11 cellular contexts compared by ENCODE assay signal in the genomic region with DNA sequence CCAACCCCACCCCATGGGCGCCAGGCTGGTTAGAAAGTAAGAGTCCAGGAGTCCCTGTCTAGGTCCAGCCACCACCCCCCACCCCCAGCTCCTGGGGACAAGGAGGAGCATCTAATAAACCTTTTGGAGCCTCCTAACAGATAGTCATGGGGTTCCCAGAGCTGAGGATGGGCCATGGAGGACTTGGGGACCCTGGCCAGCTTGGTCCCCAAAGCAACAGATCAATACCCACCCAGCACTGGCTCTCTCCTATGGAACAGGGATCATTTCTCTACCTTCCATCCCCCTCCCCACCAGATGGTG. TPM values are rescaled to one million over a fixed set of nuclear protein-coding genes. Genes with fewer than 3 reads are reported as not detected.
DNase-seq lines count a peak whose midpoint lies in the region; ATAC-seq, FAIRE-seq and TF ChIP-seq lines count a peak whose summit lies in the region.
"Had no signal": no experiment of that assay in that cellular context is flagged by ENCODE, and none has a peak within 500 bp of the region (broad histone marks: within the 10 kb centered on the region; RNA-seq: fewer than 3 reads in every experiment).

No MANE protein-coding gene starts in this region.

- peak in 1 of 3 donors; percentile 69 for DNase-seq in right cardiac atrium
- no peak for DNase-seq in left ventricle myocardium superior
- no peak for DNase-seq in mesothelial cell of epicardium (ENCODE audit: low spot score in 2 of 2, unreplicated experiment in 2 of 2)
- DNase-seq in DMS79 treated with DMSO at 0.1 percent for 48 hours (lab: John Stamatoyannopoulos, UW) = no peak
- DNase-seq in D721Med (ENCODE audit: insufficient read length, low spot score) = no peak
- no peak for DNase-seq in CD1c-positive myeloid dendritic cell (ENCODE audit: extremely low spot score)
- DNase-seq in SKM-1 treated with dmso at 0.1 percent for 144 hours (lab: John Stamatoyannopoulos, UW; ENCODE audit: unreplicated experiment) = no peak
- DNase-seq: NCI-H1930, testis had no signal

- ATAC-seq in right cardiac atrium (peak; percentile 4 to 32), left ventricle myocardium superior (no peak)
- no peak for ATAC-seq in activated T-helper 17 cell treated with anti-CD3 and anti-CD28 coated beads, Interleukin-2, amount 50 U/mL, for 72 hours (replicated peaks)

- no peak overlapping the region for H3K4me3 ChIP-seq in right cardiac atrium (ENCODE audit: low read length)

- intact Hi-C loops in right cardiac atrium (cut with DNase I) (no loop called here), left ventricle myocardium superior (cut with micrococcal nuclease) (no loop called here)

- no peaks in the 10 kb centered on the region for H3K27me3 ChIP-seq in right cardiac atrium (ENCODE audit: control insufficient read depth, insufficient read depth)
- H3K27me3 ChIP-seq: testis had no signal

- H3K9me3 Mint-ChIP-seq in activated T-helper 17 cell treated with anti-CD3 and anti-CD28 coated beads, Interleukin-2, amount 50 U/mL, for 72 hours = no peaks in the 10 kb centered on the region
- H3K9me3 Mint-ChIP-seq in mesothelial cell of epicardium = no peaks in the 10 kb centered on the region

- peaks cover 23% of the 10 kb centered on the region for H3K36me3 Mint-ChIP-seq in activated T-helper 17 cell treated with anti-CD3 and anti-CD28 coated beads, Interleukin-2, amount 50 U/mL, for 72 hours (ENCODE audit: low read depth)
- H3K36me3 Mint-ChIP-seq in mesothelial cell of epicardium = peaks cover 14% of the 10 kb centered on the region

- whole genome bisulfite sequencing in right cardiac atrium = 62% methylated on average over 1 of the region's 1 CpG

- H3K27ac Mint-ChIP-seq in activated T-helper 17 cell treated with anti-CD3 and anti-CD28 coated beads, Interleukin-2, amount 50 U/mL, for 72 hours = no peak overlapping the region
- no peak overlapping the region for H3K27ac Mint-ChIP-seq in mesothelial cell of epicardium
- H3K27ac Mint-ChIP-seq: progenitor cell of endocrine pancreas had no signal

- TF ChIP-seq CTCF in mesothelial cell of epicardium (IDR thresholded peaks at IDR 0.05; ENCODE audit: unreplicated experiment) = no peak
- TF ChIP-seq CTCF in D721Med (IDR thresholded peaks at IDR 0.05; ENCODE audit: insufficient read depth, missing control alignments) = no peak

- no peak overlapping the region for H3K27ac ChIP-seq in right cardiac atrium (ENCODE audit: low read length)

- H3K4me1 ChIP-seq in right cardiac atrium (ENCODE audit: control insufficient read depth, insufficient read depth, low read length) = peaks cover 1% of the 10 kb centered on the region

- no peaks in the 10 kb centered on the region for H3K27me3 Mint-ChIP-seq in activated T-helper 17 cell treated with anti-CD3 and anti-CD28 coated beads, Interleukin-2, amount 50 U/mL, for 72 hours
- no peaks in the 10 kb centered on the region for H3K27me3 Mint-ChIP-seq in mesothelial cell of epicardium (ENCODE audit: low read depth)
- H3K27me3 Mint-ChIP-seq: progenitor cell of endocrine pancreas had no signal

- no peaks in the 10 kb centered on the region for H3K9me3 ChIP-seq in right cardiac atrium (ENCODE audit: control insufficient read depth, low read length)
- H3K9me3 ChIP-seq: testis had no signal

- FAIRE-seq in D721Med (lab: Jason Lieb, UNC) = no peak

- H3K4me1 Mint-ChIP-seq in activated T-helper 17 cell treated with anti-CD3 and anti-CD28 coated beads, Interleukin-2, amount 50 U/mL, for 72 hours = no peaks in the 10 kb centered on the region
- peaks cover 17% of the 10 kb centered on the region for H3K4me1 Mint-ChIP-seq in mesothelial cell of epicardium

- H3K4me3 Mint-ChIP-seq in activated T-helper 17 cell treated with anti-CD3 and anti-CD28 coated beads, Interleukin-2, amount 50 U/mL, for 72 hours = peak overlapping the region; percentile 77
- H3K4me3 Mint-ChIP-seq in mesothelial cell of epicardium = peak overlapping the region; percentile 24

RNA-seq across cellular contexts. Expression of a gene that starts 9.4 kb away (rescaled TPM):
- total RNA-seq in right cardiac atrium = 10 to 100 TPM; 38.6 to 57.5 (median 45.7) TPM
- 28.6 TPM for polyA plus RNA-seq in right cardiac atrium
- total RNA-seq in left ventricle myocardium superior = 82.4 TPM
- 1 to 10 TPM; 6.8 to 9.2 TPM for total RNA-seq in activated T-helper 17 cell treated with anti-CD3 and anti-CD28 coated beads, Interleukin-2, amount 50 U/mL, for 72 hours
- total RNA-seq in mesothelial cell of epicardium = 59.1 to 61.8 TPM (median 61.2 TPM) in 3 replicates

RNA-seq across cellular contexts. Expression of a gene that starts 10.3 kb away (rescaled TPM):
- total RNA-seq in right cardiac atrium = 10 to 100 TPM; 16.5 to 27.8 (median 22.6) TPM
- polyA plus RNA-seq in right cardiac atrium = 37.5 TPM
- 28.0 TPM for total RNA-seq in left ventricle myocardium superior
- total RNA-seq in activated T-helper 17 cell treated with anti-CD3 and anti-CD28 coated beads, Interleukin-2, amount 50 U/mL, for 72 hours = 10 to 100 TPM; 14.1 to 17.6 TPM
- 14.3 to 19.2 TPM (median 16.2 TPM) in 3 replicates for total RNA-seq in mesothelial cell of epicardium

RNA-seq across cellular contexts. Expression of a gene that starts 21.2 kb away (rescaled TPM):
- 10 to 100 TPM; 19.6 to 29.1 (median 27.7) TPM for total RNA-seq in right cardiac atrium
- polyA plus RNA-seq in right cardiac atrium = 49.7 TPM
- 27.4 TPM for total RNA-seq in left ventricle myocardium superior
- total RNA-seq in activated T-helper 17 cell treated with anti-CD3 and anti-CD28 coated beads, Interleukin-2, amount 50 U/mL, for 72 hours = 10 to 100 TPM; 27.8 to 30.6 TPM
- 24.4 to 26.0 TPM (median 25.8 TPM) in 3 replicates for total RNA-seq in mesothelial cell of epicardium

RNA-seq across cellular contexts. Expression of a gene that starts 28.2 kb away (rescaled TPM):
- total RNA-seq in right cardiac atrium (1 to 10 TPM; 2.7 to 5.6 (median 3.5) TPM), left ventricle myocardium superior (9.3 TPM), mesothelial cell of epicardium (0.45 TPM in 1 of 3 replicates, not detected in the others)
- polyA plus RNA-seq in right cardiac atrium = 10.1 TPM
- total RNA-seq in activated T-helper 17 cell treated with anti-CD3 and anti-CD28 coated beads, Interleukin-2, amount 50 U/mL, for 72 hours = under 1 TPM; 0.26 to 0.48 TPM

RNA-seq across cellular contexts. Expression of a gene that starts 30.9 kb away (rescaled TPM):
- total RNA-seq in right cardiac atrium = 10 to 100 TPM; 70.0 to 80.6 (median 75.4) TPM
- 80.7 TPM for polyA plus RNA-seq in right cardiac atrium
- total RNA-seq in left ventricle myocardium superior = 82.0 TPM
- 100 to 1,000 TPM in 1 of 2 donors, 10 to 100 TPM in 1; 73.4 to 115 TPM for total RNA-seq in activated T-helper 17 cell treated with anti-CD3 and anti-CD28 coated beads, Interleukin-2, amount 50 U/mL, for 72 hours
- total RNA-seq in mesothelial cell of epicardium = 91.6 to 98.6 TPM (median 92.2 TPM) in 3 replicates

Comparison
In these comparisons a context has a peak if more than half of its experiments do, and no peak if none do; other contexts are left out.
1. ATAC-seq: peak in right cardiac atrium (2 of 2); none in left ventricle myocardium superior (single experiment) and activated T-helper 17 cell treated with anti-CD3 and anti-CD28 coated beads, Interleukin-2, amount 50 U/mL, for 72 hours (single experiment).